In genomic region chr10:26217396-26218105, GRCh38 we compare ENCODE assay signal across 12 cellular contexts. TPM values are rescaled to one million over a fixed set of nuclear protein-coding genes. Genes with fewer than 3 reads are reported as not detected.
A peak's percentile ranks its signal among the peaks of the same experiment; 100 is the strongest.
DNase-seq lines count a peak whose midpoint lies in the region; ATAC-seq and TF ChIP-seq lines count a peak whose summit lies in the region.
"Had no signal": no experiment of that assay in that cellular context is flagged by ENCODE, and none has a peak within 500 bp of the region (broad histone marks: within the 10 kb centered on the region; RNA-seq: fewer than 3 reads in every experiment).

No MANE protein-coding gene starts in this region.

- H3K27me3 Mint-ChIP-seq in activated naive CD8-positive, alpha-beta T cell, result peaks cover 55% of the 10 kb centered on the region
- H3K27me3 Mint-ChIP-seq in naive B cell, result peaks cover 82 to 93% (median 93%) of the 10 kb centered on the region in 3 donors

- H3K9me3 Mint-ChIP-seq in activated naive CD8-positive, alpha-beta T cell (ENCODE audit: low read depth), result no peaks in the 10 kb centered on the region
- H3K9me3 Mint-ChIP-seq in naive B cell, result peaks cover 0 to 6% (median 0%) of the 10 kb centered on the region in 7 donors
- H3K9me3 Mint-ChIP-seq: activated T-helper 2 cell treated with anti-CD3 and anti-CD28 coated beads, Interferon-gamma antibody, Interleukin-2, Interleukin-4, amounts not matched to agents 10 μg/mL and 5 μg/mL and 100 μg/mL, durations not matched to agents 14 hours and 24 hours and 36 hours had no signal

- no peaks in the 10 kb centered on the region for H3K36me3 Mint-ChIP-seq in activated naive CD8-positive, alpha-beta T cell
- H3K36me3 Mint-ChIP-seq in naive B cell, result no peaks in the 10 kb centered on the region

- no peak for ATAC-seq in naive B cell (ENCODE audit: low read depth in 2 of 2)

- intact Hi-C loops in ascending aorta (cut with DNase I), result no loop called here

- H3K4me3 ChIP-seq in ascending aorta, result peak overlapping the region in 1 of 2 donors; percentile 42
- no peak overlapping the region for H3K4me3 ChIP-seq in WERI-Rb-1 (ENCODE audit: low read depth, low read length)
- H3K4me3 ChIP-seq in right atrium auricular region, result peak overlapping the region in 1 of 2 donors; percentile 18

- peaks cover 36% of the 10 kb centered on the region for H3K4me1 Mint-ChIP-seq in activated naive CD8-positive, alpha-beta T cell (ENCODE audit: low read depth)
- peaks cover 22 to 40% (median 35%) of the 10 kb centered on the region in 3 donors for H3K4me1 Mint-ChIP-seq in naive B cell

- H3K4me1 ChIP-seq in ascending aorta (peaks cover 0 to 3% of the 10 kb centered on the region in 2 donors), right atrium auricular region (peaks cover 0 to 34% of the 10 kb centered on the region in 2 donors)

- H3K9me3 ChIP-seq in ascending aorta (no peaks in the 10 kb centered on the region), WERI-Rb-1 (ENCODE audit: severe bottlenecking) (no peaks in the 10 kb centered on the region), right atrium auricular region (no peaks in the 10 kb centered on the region)

- H3K4me3 Mint-ChIP-seq in activated naive CD8-positive, alpha-beta T cell, result peak overlapping the region; percentile 69
- H3K4me3 Mint-ChIP-seq in naive B cell, result peak overlapping the region in 7 of 8 donors; percentile 15 to 81 (median 68)

- H3K27me3 ChIP-seq in ascending aorta (peaks cover 22% of the 10 kb centered on the region), WERI-Rb-1 (ENCODE audit: insufficient read depth, low read depth, severe bottlenecking) (no peaks in the 10 kb centered on the region), right atrium auricular region (peaks cover 5 to 54% of the 10 kb centered on the region in 2 donors)

- DNase-seq in COR-L47 (lab: John Stamatoyannopoulos, UW) (peak; percentile 60), GM20000 (ENCODE audit: low spot score) (peak; percentile 45), naive B cell (no peak), ascending aorta (ENCODE audit: low spot score in 2 of 2) (no peak), WERI-Rb-1 (no peak), right atrium auricular region (ENCODE audit: low spot score) (no peak)
- DNase-seq: effector memory CD4-positive, alpha-beta T cell; NCI-H1930 had no signal

- H3K36me3 ChIP-seq in ascending aorta, result no peaks in the 10 kb centered on the region
- H3K36me3 ChIP-seq in WERI-Rb-1, result no peaks in the 10 kb centered on the region
- no peaks in the 10 kb centered on the region for H3K36me3 ChIP-seq in right atrium auricular region

- H3K27ac ChIP-seq in ascending aorta, result no peak overlapping the region
- H3K27ac ChIP-seq in WERI-Rb-1, result no peak overlapping the region
- no peak overlapping the region for H3K27ac ChIP-seq in right atrium auricular region
- H3K27ac ChIP-seq: HL-60 had no signal

- no peak overlapping the region for H3K27ac Mint-ChIP-seq in activated naive CD8-positive, alpha-beta T cell
- no peak overlapping the region for H3K27ac Mint-ChIP-seq in naive B cell
- H3K27ac Mint-ChIP-seq: activated T-helper 2 cell treated with anti-CD3 and anti-CD28 coated beads, Interferon-gamma antibody, Interleukin-2, Interleukin-4, amounts not matched to agents 10 μg/mL and 5 μg/mL and 100 μg/mL, durations not matched to agents 14 hours and 24 hours and 36 hours had no signal

- TF ChIP-seq CTCF in GM20000 (IDR thresholded peaks at IDR 0.05; ENCODE audit: extremely low read depth, missing control alignments) (no peak), ascending aorta (IDR thresholded peaks at IDR 0.05) (no peak), WERI-Rb-1 (IDR thresholded peaks at IDR 0.05; ENCODE audit: low read depth, low read length) (no peak), right atrium auricular region (IDR thresholded peaks at IDR 0.05) (no peak)

RNA-seq across cellular contexts. Expression of gene GAD2, which starts 1.0 kb away (rescaled TPM):
- not detected for polyA plus RNA-seq in naive B cell (ENCODE audit: low read depth in 6 of 6)
- total RNA-seq in ascending aorta (not detected), right atrium auricular region (not detected)
- total RNA-seq: activated T-helper 2 cell treated with anti-CD3 and anti-CD28 coated beads, Interferon-gamma antibody, Interleukin-2, Interleukin-4, amounts not matched to agents 10 μg/mL and 5 μg/mL and 100 μg/mL, durations not matched to agents 14 hours and 24 hours and 36 hours; posterior vena cava had no signal

Comparison
In these comparisons a context has a peak if more than half of its experiments do, and no peak if none do; other contexts are left out.
1. DNase-seq: peak in COR-L47 (single experiment) and GM20000 (single experiment); none in naive B cell (single experiment), ascending aorta (0 of 2), WERI-Rb-1 (single experiment) and right atrium auricular region (single experiment).